15 cellular contexts compared by ENCODE assay signal in genomic region chr9:99430301-99430700, GRCh38.
DNase-seq lines count a peak whose midpoint lies in the region; FAIRE-seq and TF ChIP-seq lines count a peak whose summit lies in the region.
"Had no signal": no experiment of that assay in that cellular context is flagged by ENCODE, and none has a peak within 500 bp of the region (broad histone marks: within the 10 kb centered on the region; RNA-seq: fewer than 3 reads in every experiment).

No MANE protein-coding gene starts in this region.

- H3K27me3 ChIP-seq in bronchial epithelial cell (ENCODE audit: control insufficient read depth, insufficient read depth, low read length): no peaks in the 10 kb centered on the region
- no peaks in the 10 kb centered on the region for H3K27me3 ChIP-seq in smooth muscle cell (ENCODE audit: low read depth)
- H3K27me3 ChIP-seq: BE2C, foreskin keratinocyte, Peyer's patch had no signal

- no peaks in the 10 kb centered on the region for H4K20me1 ChIP-seq in smooth muscle cell (ENCODE audit: low read depth)

- no peak overlapping the region for H2AFZ ChIP-seq in smooth muscle cell (ENCODE audit: low read depth)

- no peaks in the 10 kb centered on the region for H3K79me2 ChIP-seq in smooth muscle cell (ENCODE audit: low read depth)

- peaks cover 7% of the 10 kb centered on the region for H3F3A ChIP-seq in smooth muscle cell (ENCODE audit: low read depth)

- DNase-seq in EL: peak; percentile 91
- DNase-seq in NOMO-1 treated with dmso at 0.1 percent for 144 hours (lab: John Stamatoyannopoulos, UW; ENCODE audit: unreplicated experiment): peak; percentile 76
- peak; percentile 41 for DNase-seq in bronchial epithelial cell (ENCODE audit: low read depth)
- peak; percentile 65 for DNase-seq in non-pigmented ciliary epithelial cell (ENCODE audit: low read depth)
- no peak for DNase-seq in NCI-H2107 treated with DMSO at 0.1 percent for 48 hours (lab: John Stamatoyannopoulos, UW; ENCODE audit: unreplicated experiment)
- no peak for DNase-seq in COR-L47 (lab: John Stamatoyannopoulos, UW)
- no peak for DNase-seq in activated CD4-positive, CD25-positive, alpha-beta regulatory T cell treated with anti-CD3 and anti-CD28 coated beads, Interleukin-2, amount 50 U/mL, for 72 hours
- DNase-seq in smooth muscle cell (lab: John Stamatoyannopoulos, UW; ENCODE audit: unreplicated experiment): no peak
- DNase-seq: activated CD4-positive, alpha-beta T cell treated with anti-CD3 and anti-CD28 coated beads, Interleukin-2, amount 50 U/mL, for 48 hours; BE2C; foreskin keratinocyte; immature natural killer cell; NCI-H1417; Peyer's patch; posterior cingulate gyrus had no signal

- no peak overlapping the region for H3K4me2 ChIP-seq in smooth muscle cell

- H3K36me3 ChIP-seq in bronchial epithelial cell (ENCODE audit: control insufficient read depth, insufficient read depth, low read length) (no peaks in the 10 kb centered on the region), smooth muscle cell (ENCODE audit: low read depth) (no peaks in the 10 kb centered on the region)
- H3K36me3 ChIP-seq: BE2C, Peyer's patch had no signal

- no peak overlapping the region for H3K9ac ChIP-seq in smooth muscle cell (ENCODE audit: low read depth)

- 93% methylated on average over 2 of the region's 2 CpGs for WGBS in smooth muscle cell (ENCODE audit: low lambda C conversion rate)

- H3K9me3 ChIP-seq in smooth muscle cell (replicated peaks; ENCODE audit: low read depth): no peaks in the 10 kb centered on the region
- H3K9me3 ChIP-seq: BE2C, Peyer's patch had no signal

- TF ChIP-seq CTCF in bronchial epithelial cell (IDR thresholded peaks at IDR 0.05; ENCODE audit: insufficient read depth, low read length, severe bottlenecking) (no peak), smooth muscle cell (IDR thresholded peaks at IDR 0.05; ENCODE audit: borderline replicate concordance, insufficient read depth, poor library complexity, severe bottlenecking) (no peak)

- peaks cover 4% of the 10 kb centered on the region for H3K4me1 ChIP-seq in smooth muscle cell (ENCODE audit: low read depth)
- H3K4me1 ChIP-seq: Peyer's patch had no signal

- no peak for FAIRE-seq in bronchial epithelial cell (lab: Jason Lieb, UNC)

- H3K27ac ChIP-seq in smooth muscle cell (ENCODE audit: low read depth): no peak overlapping the region
- H3K27ac ChIP-seq: foreskin keratinocyte, Peyer's patch had no signal

- no peak overlapping the region for H3K4me3 ChIP-seq in bronchial epithelial cell (ENCODE audit: low read depth, low read length)
- no peak overlapping the region for H3K4me3 ChIP-seq in smooth muscle cell
- H3K4me3 ChIP-seq: Peyer's patch had no signal

Comparison
In these comparisons a context has a peak if more than half of its experiments do, and no peak if none do; other contexts are left out.
1. DNase-seq: peak in EL (single experiment), NOMO-1 treated with dmso at 0.1 percent for 144 hours (single experiment), bronchial epithelial cell (single experiment) and non-pigmented ciliary epithelial cell (single experiment); none in NCI-H2107 treated with DMSO at 0.1 percent for 48 hours (single experiment), COR-L47 (single experiment), activated CD4-positive, CD25-positive, alpha-beta regulatory T cell treated with anti-CD3 and anti-CD28 coated beads, Interleukin-2, amount 50 U/mL, for 72 hours (single experiment) and smooth muscle cell (single experiment).